ENCODE assay signal across 20 cellular contexts in genomic region chr11:79094601-79095000, GRCh38.
DNase-seq lines count a peak whose midpoint lies in the region; TF ChIP-seq lines count a peak whose summit lies in the region.
"Had no signal": no experiment of that assay in that cellular context is flagged by ENCODE, and none has a peak within 500 bp of the region (broad histone marks: within the 10 kb centered on the region; RNA-seq: fewer than 3 reads in every experiment).

No MANE protein-coding gene starts in this region.

- H3K4me3 Mint-ChIP-seq in endodermal cell: no peak overlapping the region
- no peak overlapping the region for H3K4me3 Mint-ChIP-seq in nephron
- H3K4me3 Mint-ChIP-seq in osteocyte (ENCODE audit: unreplicated experiment): no peak overlapping the region
- H3K4me3 Mint-ChIP-seq: CD4-positive, alpha-beta T cell had no signal

- no peaks in the 10 kb centered on the region for H3K27me3 ChIP-seq in endodermal cell (ENCODE audit: control insufficient read depth, insufficient read depth, low read length, poor library complexity, severe bottlenecking)
- H3K27me3 ChIP-seq: BLaER1 had no signal

- POLR2A ChIA-PET in HEK293 (lab: Yijun Ruan, JAX): no interaction called here

- H3K27ac Mint-ChIP-seq in endodermal cell: peak overlapping the region; percentile 26
- peak overlapping the region; percentile 82 to 87 (median 84) for H3K27ac Mint-ChIP-seq in nephron
- no peak overlapping the region for H3K27ac Mint-ChIP-seq in osteocyte (ENCODE audit: unreplicated experiment)
- H3K27ac Mint-ChIP-seq: CD4-positive, alpha-beta T cell had no signal

- H3K27me3 Mint-ChIP-seq in endodermal cell (ENCODE audit: insufficient read depth) (no peaks in the 10 kb centered on the region), nephron (ENCODE audit: low read depth) (no peaks in the 10 kb centered on the region), osteocyte (ENCODE audit: unreplicated experiment) (no peaks in the 10 kb centered on the region)

- WGBS in endodermal cell (ENCODE audit: insufficient coverage in 1 of 2, insufficient read length in 1 of 2), 2 experiments: 77 to 81% methylated on average over 2 to 3 of the region's 3 CpGs

- no peaks in the 10 kb centered on the region for H3K9me3 ChIP-seq in HEK293 (ENCODE audit: control insufficient read depth, insufficient read depth, low read depth, low read length)
- no peaks in the 10 kb centered on the region for H3K9me3 ChIP-seq in endodermal cell (ENCODE audit: control insufficient read depth, low read length)

- H3K9ac ChIP-seq in endodermal cell (ENCODE audit: extremely low read depth, low read length, poor library complexity, severe bottlenecking): no peak overlapping the region
- H3K9ac ChIP-seq: BLaER1 had no signal

- H3K36me3 Mint-ChIP-seq in endodermal cell (ENCODE audit: low read depth) (no peaks in the 10 kb centered on the region), nephron (ENCODE audit: low read depth) (no peaks in the 10 kb centered on the region), osteocyte (ENCODE audit: unreplicated experiment) (no peaks in the 10 kb centered on the region)

- H3K4me1 Mint-ChIP-seq in endodermal cell: peaks cover 42% of the 10 kb centered on the region
- H3K4me1 Mint-ChIP-seq in nephron: peaks cover 84% of the 10 kb centered on the region
- H3K4me1 Mint-ChIP-seq in osteocyte (ENCODE audit: unreplicated experiment): peaks cover 37% of the 10 kb centered on the region

- H3K36me3 ChIP-seq in HEK293 (ENCODE audit: control insufficient read depth in 2 of 2, insufficient read depth in 1 of 2, low read length in 2 of 2) (no peaks in the 10 kb centered on the region), endodermal cell (ENCODE audit: control insufficient read depth, insufficient read depth, low read length) (no peaks in the 10 kb centered on the region)

- CTCF ChIA-PET in HEK293 (lab: Yijun Ruan, JAX): interaction anchor here (0.7 kb wide), 1 partner anchor 63 kb away, joined by 3 read pairs; no protein-coding TSS in a partner anchor

- in situ Hi-C loops in ACHN (cut with HindIII; ENCODE audit: low pct_ligation_motif_present, low pct_unique_long_range_greater_than_20kb, low sequenced_read_pairs): no loop called here

- peak; percentile 84 for DNase-seq in ELF-1 (ENCODE audit: low read depth, low spot score)
- DNase-seq in endodermal cell: peak; percentile 65
- no peak for DNase-seq in NCI-H2029 treated with DMSO at 0.1 percent for 48 hours (lab: John Stamatoyannopoulos, UW)
- DNase-seq in ACHN: no peak
- DNase-seq in osteocyte (ENCODE audit: extremely low spot score, unreplicated experiment): no peak
- no peak for DNase-seq in stimulated activated CD4-positive, alpha-beta T cell treated with anti-CD3 and anti-CD28 coated beads, Interleukin-4, amount 100 ng/mL, for 24 hours
- DNase-seq: CD4-positive, alpha-beta T cell; COR-L47; DMS 273 treated with DMSO at 0.1 percent for 48 hours; DMS79 treated with DMSO at 0.1 percent for 48 hours; GOT3; Karpas-422; NCI-H1048; NCI-H1436; NCI-H187 treated with DMSO at 0.1 percent for 48 hours; NCI-H510A; OCI-M1 had no signal

- no peaks in the 10 kb centered on the region for H3K4me1 ChIP-seq in HEK293 (ENCODE audit: control insufficient read depth, insufficient read depth, low read length)
- peaks cover 28% of the 10 kb centered on the region for H3K4me1 ChIP-seq in endodermal cell (ENCODE audit: control insufficient read depth, insufficient read depth, low read length)

- no peak for TF ChIP-seq CTCF in HEK293 (tag by site-specific recombination; IDR thresholded peaks at IDR 0.05)
- TF ChIP-seq CTCF in endodermal cell (conservative IDR thresholded peaks at IDR 0.05): no peak
- no peak for TF ChIP-seq CTCF in nephron (IDR thresholded peaks at IDR 0.05; ENCODE audit: unreplicated experiment in 3 of 3)
- no peak for TF ChIP-seq CTCF in osteocyte (IDR thresholded peaks at IDR 0.05)

- H3K27ac ChIP-seq in HEK293 (ENCODE audit: extremely low read depth, low read depth, low read length) (no peak overlapping the region), endodermal cell (ENCODE audit: low read depth, low read length) (no peak overlapping the region)
- H3K27ac ChIP-seq: BLaER1 had no signal

- H3K4me3 ChIP-seq in HEK293 (ENCODE audit: low read depth, low read length) (no peak overlapping the region), endodermal cell (ENCODE audit: low read length) (no peak overlapping the region)
- H3K4me3 ChIP-seq: BLaER1 had no signal

- H3K9me3 Mint-ChIP-seq in endodermal cell (no peaks in the 10 kb centered on the region), nephron (no peaks in the 10 kb centered on the region), osteocyte (ENCODE audit: unreplicated experiment) (no peaks in the 10 kb centered on the region)
- H3K9me3 Mint-ChIP-seq: CD4-positive, alpha-beta T cell had no signal

TF ChIP-seq in HEK293, 187 proteins besides CTCF, POLR2A, EP300 and RAD21 (continues in another document):
- TF ChIP-seq ZNF660 (tag by site-specific recombination; IDR thresholded peaks at IDR 0.05) (no peak), ZNF610 (tag by site-specific recombination; IDR thresholded peaks at IDR 0.05; ENCODE audit: borderline replicate concordance) (no peak), ZNF701 (tag by site-specific recombination; IDR thresholded peaks at IDR 0.05) (no peak), ZNF76 (tag by site-specific recombination; IDR thresholded peaks at IDR 0.05; ENCODE audit: borderline replicate concordance, low read depth) (no peak), ZNF692 (tag by site-specific recombination; IDR thresholded peaks at IDR 0.05) (no peak), ZNF133 (tag by site-specific recombination; IDR thresholded peaks at IDR 0.05) (no peak), ZNF510 (tag by site-specific recombination; IDR thresholded peaks at IDR 0.05; ENCODE audit: insufficient replicate concordance) (no peak), ZNF626 (tag by site-specific recombination; IDR thresholded peaks at IDR 0.05) (no peak), ZFP41 (tag by site-specific recombination; IDR thresholded peaks at IDR 0.05; ENCODE audit: borderline replicate concordance) (no peak), ZNF776 (tag by site-specific recombination; IDR thresholded peaks at IDR 0.05; ENCODE audit: borderline replicate concordance) (no peak), ZNF266 (tag by site-specific recombination; IDR thresholded peaks at IDR 0.05; ENCODE audit: low read depth) (no peak), ZBTB7A (tag by site-specific recombination; IDR thresholded peaks at IDR 0.05; ENCODE audit: low read depth) (no peak), PRDM10 (tag by site-specific recombination; IDR thresholded peaks at IDR 0.05) (0 out of 2 replicates have a peak, but pooled peaks have one; percentile 12)

Comparison
In these comparisons a context has a peak if more than half of its experiments do, and no peak if none do; other contexts are left out.
1. DNase-seq: peak in ELF-1 (single experiment) and endodermal cell (single experiment); none in NCI-H2029 treated with DMSO at 0.1 percent for 48 hours (single experiment), ACHN (single experiment), osteocyte (single experiment) and stimulated activated CD4-positive, alpha-beta T cell treated with anti-CD3 and anti-CD28 coated beads, Interleukin-4, amount 100 ng/mL, for 24 hours (single experiment).